Comparison of ENCODE assay signal across 1 cellular context in the genomic region with DNA sequence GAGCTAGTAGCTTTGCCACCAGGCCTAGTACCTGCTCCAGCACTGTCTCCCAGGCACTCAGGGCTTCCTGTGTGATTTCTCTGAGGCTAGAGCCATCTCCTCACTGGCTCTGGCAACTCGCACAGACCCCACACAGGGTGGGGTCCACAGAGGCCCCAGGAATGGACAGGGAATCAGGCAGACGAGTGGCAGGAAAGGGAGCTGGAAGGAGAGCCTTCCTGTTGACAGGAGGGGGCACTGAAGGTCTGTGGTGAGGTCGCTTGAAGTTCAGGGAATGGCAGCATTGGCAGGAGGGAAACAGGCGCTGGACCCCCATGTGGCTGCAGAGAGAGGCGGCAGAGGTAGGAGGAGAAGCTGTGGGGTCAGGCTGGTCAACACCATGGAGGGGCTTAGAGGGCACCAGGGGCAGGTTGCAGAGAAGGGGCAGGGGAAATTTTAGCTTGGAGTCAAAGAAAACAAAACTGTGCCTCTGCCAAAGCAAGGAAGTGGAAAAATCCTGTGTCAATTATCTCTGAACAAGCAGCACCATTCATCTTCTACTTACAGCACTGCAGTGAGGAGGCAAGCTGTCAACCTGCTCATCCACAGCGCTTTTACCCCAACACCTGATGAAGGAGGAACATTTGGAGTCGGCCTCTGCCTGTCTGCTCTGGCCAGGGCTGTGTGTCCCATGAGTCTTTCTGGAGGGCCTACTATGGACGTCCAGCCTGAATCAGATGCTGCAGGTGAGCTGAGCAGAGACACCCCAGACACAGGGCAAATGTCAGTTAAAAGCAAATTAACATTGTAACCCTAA.
TF ChIP-seq lines count a peak whose summit lies in the region.

No MANE protein-coding gene starts in this region.

TF ChIP-seq in HCT116, 20 proteins besides CTCF, POLR2A, EP300 and RAD21:
- no peak for TF ChIP-seq CEBPB (IDR thresholded peaks at IDR 0.05; ENCODE audit: low read depth)
- no peak for TF ChIP-seq MAX (IDR thresholded peaks at IDR 0.05)
- no peak for TF ChIP-seq SIN3A (IDR thresholded peaks at IDR 0.05; ENCODE audit: low read depth)
- TF ChIP-seq REST (IDR thresholded peaks at IDR 0.05; ENCODE audit: low read depth) = no peak
- no peak for TF ChIP-seq SP1 (IDR thresholded peaks at IDR 0.05; ENCODE audit: low read depth)
